In the genomic region with DNA sequence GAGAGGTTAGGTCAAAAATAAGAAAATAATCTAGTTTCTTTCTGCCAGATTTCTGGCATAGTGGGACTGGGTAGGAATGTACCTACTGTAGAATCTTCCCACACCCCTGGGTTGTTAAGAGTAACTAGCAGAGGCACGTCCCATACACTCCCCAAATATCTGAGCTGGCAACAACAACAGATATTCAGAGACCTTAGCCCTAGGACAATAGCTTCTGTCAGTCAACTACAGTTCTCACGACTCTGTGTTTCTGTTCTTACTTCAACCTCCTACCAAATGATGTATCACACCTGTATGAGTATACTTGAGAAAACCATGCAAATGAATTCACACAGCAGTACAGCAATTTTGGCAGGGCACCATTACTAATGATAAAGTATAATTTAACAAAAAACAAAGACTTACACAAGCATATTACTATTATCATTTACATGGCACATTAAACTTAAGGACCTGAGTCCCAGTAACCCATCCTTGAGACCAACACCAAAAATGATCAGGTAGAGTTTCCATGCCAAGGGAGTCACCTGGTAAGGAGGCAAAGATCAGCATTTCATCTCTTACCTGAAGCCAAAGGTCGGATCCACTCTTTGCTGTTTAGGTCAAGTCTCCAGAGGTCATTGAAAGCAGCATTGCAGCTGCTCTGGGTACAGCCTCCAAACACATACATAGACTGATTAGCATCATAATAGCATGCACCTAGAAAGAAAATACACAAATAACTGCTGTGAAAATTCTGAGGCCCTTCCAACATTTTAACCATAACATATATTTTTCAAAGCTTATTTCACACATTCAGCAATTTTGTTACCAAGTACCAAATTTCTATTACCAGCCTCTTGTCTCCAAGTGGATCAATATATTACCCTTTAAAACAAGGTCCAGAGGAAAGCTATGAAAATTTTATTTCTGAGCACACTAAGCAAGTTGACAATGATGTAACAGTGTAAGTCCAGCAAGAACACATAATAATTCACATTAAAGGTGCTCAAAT, we compare ENCODE assay signal across 2 cellular contexts.
TF ChIP-seq lines count a peak whose summit lies in the region.

No MANE protein-coding gene starts in this region.

TF ChIP-seq in GM12891, 5 proteins besides CTCF, POLR2A, EP300 and RAD21:
- no peak for TF ChIP-seq SPI1 (IDR thresholded peaks at IDR 0.05; ENCODE audit: low read depth, low read length)
- TF ChIP-seq POLR2AphosphoS5 (IDR thresholded peaks at IDR 0.05; ENCODE audit: low read depth, low read length), result no peak
- no peak for TF ChIP-seq POU2F2 (IDR thresholded peaks at IDR 0.05; ENCODE audit: low read depth, low read length)
- TF ChIP-seq PAX5 (IDR thresholded peaks at IDR 0.05; ENCODE audit: insufficient read depth, low read length, severe bottlenecking), result no peak
- TF ChIP-seq TAF1 (IDR thresholded peaks at IDR 0.05; ENCODE audit: low read depth, low read length), result no peak

TF ChIP-seq in GM12878, 131 proteins besides CTCF, POLR2A, EP300 and RAD21:
- TF ChIP-seq, protein P1, sequence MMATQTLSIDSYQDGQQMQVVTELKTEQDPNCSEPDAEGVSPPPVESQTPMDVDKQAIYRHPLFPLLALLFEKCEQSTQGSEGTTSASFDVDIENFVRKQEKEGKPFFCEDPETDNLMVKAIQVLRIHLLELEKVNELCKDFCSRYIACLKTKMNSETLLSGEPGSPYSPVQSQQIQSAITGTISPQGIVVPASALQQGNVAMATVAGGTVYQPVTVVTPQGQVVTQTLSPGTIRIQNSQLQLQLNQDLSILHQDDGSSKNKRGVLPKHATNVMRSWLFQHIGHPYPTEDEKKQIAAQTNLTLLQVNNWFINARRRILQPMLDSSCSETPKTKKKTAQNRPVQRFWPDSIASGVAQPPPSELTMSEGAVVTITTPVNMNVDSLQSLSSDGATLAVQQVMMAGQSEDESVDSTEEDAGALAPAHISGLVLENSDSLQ (IDR thresholded peaks at IDR 0.05), result peak; percentile 40; the same call in 1 of the 2 replicates
- no peak for TF ChIP-seq ZBTB11 (CRISPR knock-in tag; IDR thresholded peaks at IDR 0.05)
